8 cellular contexts compared by ENCODE assay signal in the genomic region with DNA sequence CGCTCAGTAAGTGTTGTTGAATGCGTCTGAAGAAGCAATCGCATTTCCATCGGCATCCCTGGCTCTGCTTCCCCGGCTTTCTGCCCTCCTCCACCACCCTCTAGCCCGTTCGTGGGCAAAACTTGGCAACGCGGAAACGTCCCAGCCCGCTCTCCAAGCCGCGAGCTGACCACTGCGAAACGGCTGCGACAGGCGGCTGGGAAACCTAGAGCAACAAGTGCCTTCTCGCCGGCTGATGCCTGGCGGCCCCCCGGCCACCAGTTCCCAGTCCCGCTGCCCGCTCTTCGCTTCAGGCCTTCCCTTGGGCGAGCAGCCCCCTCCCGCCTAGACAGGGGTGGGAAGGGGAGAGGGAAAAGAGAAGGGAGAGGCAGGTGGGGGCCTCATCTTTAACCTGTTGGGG. TPM values are rescaled to one million over a fixed set of nuclear protein-coding genes. Genes with fewer than 3 reads are reported as not detected.
A peak's percentile ranks its signal among the peaks of the same experiment; 100 is the strongest.
DNase-seq lines count a peak whose midpoint lies in the region; ATAC-seq and TF ChIP-seq lines count a peak whose summit lies in the region.

No MANE protein-coding gene starts in this region.

- H3K27ac ChIP-seq in AG04450 (ENCODE audit: low read depth, low read length): no peak overlapping the region

- peaks cover 5% of the 10 kb centered on the region for H3K4me1 Mint-ChIP-seq in HFFc6 (ENCODE audit: low read depth)
- peaks cover 5 to 15% of the 10 kb centered on the region in 2 donors for H3K4me1 Mint-ChIP-seq in natural killer cell treated with Interleukin-12 subunit alpha and Interleukin-12 subunit beta and Interleukin-15 and Interleukin-18, amount 100 ng/mL, for 72 hours (ENCODE audit: low read depth in 2 of 2)

- no peak for TF ChIP-seq CTCF in AG04450 (IDR thresholded peaks at IDR 0.05; ENCODE audit: low read depth, low read length)
- TF ChIP-seq CTCF in HFFc6 (IDR thresholded peaks at IDR 0.05): no peak
- no peak for TF ChIP-seq CTCF in choroid plexus epithelial cell (conservative IDR thresholded peaks at IDR 0.05; ENCODE audit: low read depth, low read length)

- H3K27ac Mint-ChIP-seq in HFFc6: no peak overlapping the region
- no peak overlapping the region for H3K27ac Mint-ChIP-seq in natural killer cell treated with Interleukin-12 subunit alpha and Interleukin-12 subunit beta and Interleukin-15 and Interleukin-18, amount 100 ng/mL, for 72 hours

- peak overlapping the region; percentile 42; the same call in 1 of the 2 replicates for H3K4me3 Mint-ChIP-seq in HFFc6
- H3K4me3 Mint-ChIP-seq in natural killer cell treated with Interleukin-12 subunit alpha and Interleukin-12 subunit beta and Interleukin-15 and Interleukin-18, amount 100 ng/mL, for 72 hours: peak overlapping the region; percentile 79

- no peaks in the 10 kb centered on the region; the same call in 1 of the 2 replicates for H3K9me3 ChIP-seq in AG04450 (ENCODE audit: control insufficient read depth, insufficient read depth, low read length)

- peaks cover 35% of the 10 kb centered on the region for H3K27me3 Mint-ChIP-seq in HFFc6 (ENCODE audit: insufficient read depth)
- H3K27me3 Mint-ChIP-seq in natural killer cell treated with Interleukin-12 subunit alpha and Interleukin-12 subunit beta and Interleukin-15 and Interleukin-18, amount 100 ng/mL, for 72 hours: peaks cover 31 to 48% of the 10 kb centered on the region in 2 donors

- ATAC-seq in natural killer cell treated with Interleukin-12 subunit alpha and Interleukin-12 subunit beta and Interleukin-15 and Interleukin-18, amount 100 ng/mL, for 72 hours: no peak
- ATAC-seq in GM19395 (IDR thresholded peaks at IDR 0.05; ENCODE audit: unreplicated experiment): no peak

- H3K36me3 Mint-ChIP-seq in HFFc6 (ENCODE audit: low read depth): no peaks in the 10 kb centered on the region
- H3K36me3 Mint-ChIP-seq in natural killer cell treated with Interleukin-12 subunit alpha and Interleukin-12 subunit beta and Interleukin-15 and Interleukin-18, amount 100 ng/mL, for 72 hours: no peaks in the 10 kb centered on the region

- CTCF ChIA-PET in AG04450 (lab: Charles Lee): no interaction called here

- H3K4me3 ChIP-seq in AG04450 (ENCODE audit: low read depth, low read length): 0 out of 2 replicates have a peak overlapping the region, but pooled peaks have one; percentile 7
- H3K4me3 ChIP-seq in choroid plexus epithelial cell (ENCODE audit: low read depth, low read length): peak overlapping the region; percentile 16

- H3K27me3 ChIP-seq in AG04450 (ENCODE audit: control insufficient read depth, insufficient read depth, low read length): peaks cover 56% of the 10 kb centered on the region

- no peaks in the 10 kb centered on the region for H3K9me3 Mint-ChIP-seq in HFFc6
- no peaks in the 10 kb centered on the region for H3K9me3 Mint-ChIP-seq in natural killer cell treated with Interleukin-12 subunit alpha and Interleukin-12 subunit beta and Interleukin-15 and Interleukin-18, amount 100 ng/mL, for 72 hours

- POLR2A ChIA-PET in AG04450 (lab: Yijun Ruan, JAX): no interaction called here

- no peak for DNase-seq in AG04450 (ENCODE audit: low read depth, low spot score)
- no peak for DNase-seq in HFFc6
- no peak for DNase-seq in choroid plexus epithelial cell (ENCODE audit: low read depth)
- DNase-seq in natural killer cell treated with Interleukin-12 subunit alpha and Interleukin-12 subunit beta and Interleukin-15 and Interleukin-18, amount 100 ng/mL, for 72 hours (ENCODE audit: low spot score): no peak
- DNase-seq in HUDEP-2 (lab: John Stamatoyannopoulos, UW; ENCODE audit: unreplicated experiment in 76 of 76): no peak
- no peak for DNase-seq in medulla oblongata (ENCODE audit: extremely low spot score)
- no peak for DNase-seq in inferior parietal cortex (ENCODE audit: extremely low spot score)

RNA-seq across cellular contexts. Expression of a gene that starts 0.8 kb away (rescaled TPM):
- polyA plus RNA-seq in AG04450 (2011; rRNA removed): 0.12 and 0.16 TPM in 2 replicates
- polyA minus RNA-seq in AG04450 (2011; rRNA and poly(A)+ RNA removed): not detected in 2 replicates
- total RNA-seq in HFFc6 (2021; fragmentation: NEBNext Ultra II Directional; extraction: Animal tissue kit (Norgen Biotek cat#: 25700)): under 1 TPM in 2 of 6 experiments, not detected in 4; 0.27 to 0.55 TPM
- total RNA-seq in natural killer cell treated with Interleukin-12 subunit alpha and Interleukin-12 subunit beta and Interleukin-15 and Interleukin-18, amount 100 ng/mL, for 72 hours: under 1 TPM in 1 of 2 donors, not detected in 1; 0.38 TPM

RNA-seq across cellular contexts. Expression of a gene that starts 27.8 kb away (rescaled TPM):
- polyA plus RNA-seq in AG04450 (2011; rRNA removed): 1,497 and 1,578 TPM in 2 replicates
- 383 and 406 TPM in 2 replicates for polyA minus RNA-seq in AG04450 (2011; rRNA and poly(A)+ RNA removed)
- total RNA-seq in HFFc6 (2021; fragmentation: NEBNext Ultra II Directional; extraction: Animal tissue kit (Norgen Biotek cat#: 25700)): 100 to 1,000 TPM; 572 to 721 (median 650) TPM
- total RNA-seq in natural killer cell treated with Interleukin-12 subunit alpha and Interleukin-12 subunit beta and Interleukin-15 and Interleukin-18, amount 100 ng/mL, for 72 hours: 100 to 1,000 TPM; 525 to 918 TPM
